9 cellular contexts compared by ENCODE assay signal in the genomic region with DNA sequence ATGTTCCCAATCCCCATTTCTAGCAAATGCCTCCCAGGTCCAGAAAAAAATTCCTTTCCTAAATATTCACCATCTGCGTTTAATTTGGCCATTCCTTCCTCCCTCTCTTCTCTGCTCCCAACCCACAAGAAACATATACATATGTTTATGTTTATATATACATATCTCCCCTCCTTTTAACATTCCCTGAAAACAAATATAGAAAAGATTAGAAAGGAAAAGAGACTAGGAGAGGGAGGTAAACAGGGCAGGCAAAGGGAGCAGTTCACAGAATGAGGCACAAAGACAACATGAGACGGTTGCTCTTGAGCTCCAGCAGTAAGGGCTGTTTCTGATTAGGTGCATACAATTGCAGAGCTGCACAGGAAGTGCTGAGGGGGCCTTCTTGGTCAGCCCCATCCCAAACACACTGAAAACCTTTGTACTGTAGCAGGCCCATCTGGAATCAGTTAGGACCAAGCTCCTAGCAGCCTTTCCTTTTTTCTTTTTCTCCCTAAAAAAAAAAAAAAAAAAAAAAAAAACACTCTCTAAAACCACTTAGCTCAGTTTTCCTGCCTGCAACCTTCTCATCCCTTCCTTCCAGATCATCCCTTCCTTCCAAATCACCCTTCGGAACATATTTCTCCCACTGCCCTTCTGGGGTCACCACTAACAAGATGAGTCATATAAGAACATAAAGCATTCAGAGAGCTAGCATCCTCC. TPM values are rescaled to one million over a fixed set of nuclear protein-coding genes. Genes with fewer than 3 reads are reported as not detected.
DNase-seq lines count a peak whose midpoint lies in the region; ATAC-seq and TF ChIP-seq lines count a peak whose summit lies in the region.
"Had no signal": no experiment of that assay in that cellular context is flagged by ENCODE, and none has a peak within 500 bp of the region (broad histone marks: within the 10 kb centered on the region; RNA-seq: fewer than 3 reads in every experiment).

No MANE protein-coding gene starts in this region.

- no peak for TF ChIP-seq CTCF in GM23338 (conservative IDR thresholded peaks at IDR 0.05; ENCODE audit: low read depth in 2 of 2)
- no peak for TF ChIP-seq CTCF in heart left ventricle (IDR thresholded peaks at IDR 0.05)

- H3K27me3 Mint-ChIP-seq in GM23338 (ENCODE audit: insufficient read depth, low read depth, poor library complexity): peaks cover 2% of the 10 kb centered on the region
- H3K27me3 Mint-ChIP-seq in T-helper 2 cell treated with Interferon-gamma antibody and Interleukin-4, amounts not matched to agents 5 μg/mL and 100 μg/mL, for 36 hours (ENCODE audit: low read depth): peaks cover 13% of the 10 kb centered on the region

- H2AFZ ChIP-seq in GM23338: no peak overlapping the region

- ATAC-seq in GM23338 (peak; percentile 39), SK-N-SH treated with all-trans-retinoic acid at 6 μM for 48 hours (peak; percentile 95), heart left ventricle (peak; percentile 42 to 82 (median 70)), HG02981 (IDR thresholded peaks at IDR 0.05; ENCODE audit: unreplicated experiment) (no peak), GM18511 (IDR thresholded peaks at IDR 0.05; ENCODE audit: unreplicated experiment) (no peak)

- no peaks in the 10 kb centered on the region for H3K9me2 ChIP-seq in GM23338 (ENCODE audit: insufficient read depth)

- no peaks in the 10 kb centered on the region for H3K9me3 ChIP-seq in heart left ventricle
- H3K9me3 ChIP-seq in subcutaneous abdominal adipose tissue (ENCODE audit: control insufficient read depth in 5 of 5, low read length in 5 of 5): no peaks in the 10 kb centered on the region

- WGBS in heart left ventricle, 4 donors: 38 to 57% (median 44%) methylated on average over 3 of the region's 3 CpGs

- H3K79me2 ChIP-seq in GM23338 (replicated peaks; ENCODE audit: insufficient read depth): peaks cover 99% of the 10 kb centered on the region

- H4K20me1 ChIP-seq in GM23338 (replicated peaks; ENCODE audit: insufficient read depth): peaks cover 12% of the 10 kb centered on the region; the same call in 1 of the 2 replicates

- H3K27ac ChIP-seq in GM23338 (ENCODE audit: low read depth) (no peak overlapping the region), heart left ventricle (peak overlapping the region in 10 of 12 donors; percentile 33 to 81 (median 74)), subcutaneous abdominal adipose tissue (ENCODE audit: low read depth, low read length) (peak overlapping the region; percentile 75)

- H3F3A ChIP-seq in GM23338 (replicated peaks; ENCODE audit: low read depth): no peaks in the 10 kb centered on the region

- TF ChIP-seq POLR2A in heart left ventricle (IDR thresholded peaks at IDR 0.05): no peak

- H3K4me3 Mint-ChIP-seq in GM23338: peak overlapping the region; percentile 8; the same call in 1 of the 3 replicates
- no peak overlapping the region for H3K4me3 Mint-ChIP-seq in T-helper 2 cell treated with Interferon-gamma antibody and Interleukin-4, amounts not matched to agents 5 μg/mL and 100 μg/mL, for 36 hours
- H3K4me3 Mint-ChIP-seq: IgD-negative memory B cell had no signal

- no peaks in the 10 kb centered on the region for H3K27me3 ChIP-seq in GM23338 (ENCODE audit: insufficient read depth)
- H3K27me3 ChIP-seq in heart left ventricle: no peaks in the 10 kb centered on the region
- no peaks in the 10 kb centered on the region for H3K27me3 ChIP-seq in subcutaneous abdominal adipose tissue (ENCODE audit: control insufficient read depth in 5 of 5, insufficient read depth in 4 of 5, low read length in 5 of 5)

- H3K4me1 Mint-ChIP-seq in GM23338: peaks cover 56% of the 10 kb centered on the region
- H3K4me1 Mint-ChIP-seq in T-helper 2 cell treated with Interferon-gamma antibody and Interleukin-4, amounts not matched to agents 5 μg/mL and 100 μg/mL, for 36 hours (ENCODE audit: low read depth): no peaks in the 10 kb centered on the region

- no peaks in the 10 kb centered on the region for H3K36me3 ChIP-seq in GM23338 (ENCODE audit: insufficient read depth)
- H3K36me3 ChIP-seq in heart left ventricle: no peaks in the 10 kb centered on the region
- no peaks in the 10 kb centered on the region for H3K36me3 ChIP-seq in subcutaneous abdominal adipose tissue (ENCODE audit: control insufficient read depth in 5 of 5, insufficient read depth in 5 of 5, low read length in 5 of 5)

- intact Hi-C loops in heart left ventricle (cut with DNase I): loop anchor here in 2 of 10 donors (10.0 kb wide), 1 partner anchor 53 kb away; a partner anchor contains a TSS

- peak overlapping the region; percentile 19; the same call in 1 of the 2 replicates for H3K4me2 ChIP-seq in GM23338

- H3K9me3 Mint-ChIP-seq in GM23338: no peaks in the 10 kb centered on the region
- H3K9me3 Mint-ChIP-seq in T-helper 2 cell treated with Interferon-gamma antibody and Interleukin-4, amounts not matched to agents 5 μg/mL and 100 μg/mL, for 36 hours: no peaks in the 10 kb centered on the region
- H3K9me3 Mint-ChIP-seq: IgD-negative memory B cell had no signal

- DNase-seq in GM23338 (ENCODE audit: low spot score): no peak
- DNase-seq in heart left ventricle: peak in 3 of 5 donors; percentile 29 to 49 (median 32)
- no peak for DNase-seq in activated CD4-positive, CD25-positive, alpha-beta regulatory T cell (lab: John Stamatoyannopoulos, UW)
- DNase-seq in T-helper 2 cell treated with Interferon-gamma antibody and Interleukin-4, amounts not matched to agents 5 μg/mL and 100 μg/mL, for 36 hours (ENCODE audit: low spot score): no peak

- H3K27ac Mint-ChIP-seq in GM23338: peak overlapping the region; percentile 63
- H3K27ac Mint-ChIP-seq in T-helper 2 cell treated with Interferon-gamma antibody and Interleukin-4, amounts not matched to agents 5 μg/mL and 100 μg/mL, for 36 hours: no peak overlapping the region
- H3K27ac Mint-ChIP-seq: IgD-negative memory B cell had no signal

- H3K4me3 ChIP-seq in GM23338 (no peak overlapping the region), heart left ventricle (no peak overlapping the region), subcutaneous abdominal adipose tissue (ENCODE audit: low read depth in 1 of 5, low read length in 5 of 5) (no peak overlapping the region)

- no peaks in the 10 kb centered on the region for H3K36me3 Mint-ChIP-seq in GM23338 (ENCODE audit: low read depth)
- H3K36me3 Mint-ChIP-seq in T-helper 2 cell treated with Interferon-gamma antibody and Interleukin-4, amounts not matched to agents 5 μg/mL and 100 μg/mL, for 36 hours (ENCODE audit: low read depth): no peaks in the 10 kb centered on the region

- H3K9ac ChIP-seq in subcutaneous abdominal adipose tissue (ENCODE audit: low read length in 5 of 5): no peak overlapping the region

- H3K4me1 ChIP-seq in GM23338 (ENCODE audit: insufficient read depth) (peaks cover 37% of the 10 kb centered on the region), heart left ventricle (peaks cover 0 to 91% (median 36%) of the 10 kb centered on the region in 12 donors), subcutaneous abdominal adipose tissue (ENCODE audit: control insufficient read depth in 5 of 5, insufficient read depth in 5 of 5, low read length in 5 of 5) (peaks cover 5 to 30% (median 24%) of the 10 kb centered on the region in 5 donors)

TF ChIP-seq in GM23338, 12 proteins besides CTCF, POLR2A, EP300 and RAD21:
- TF ChIP-seq STAT1 (IDR thresholded peaks at IDR 0.05; ENCODE audit: unreplicated experiment) (no peak), CREB1 (CRISPR knock-in tag; IDR thresholded peaks at IDR 0.05; ENCODE audit: low read depth) (no peak), JUNB (IDR thresholded peaks at IDR 0.05; ENCODE audit: unreplicated experiment) (no peak)

TF ChIP-seq in SK-N-SH treated with all-trans-retinoic acid at 6 μM for 48 hours, 23 proteins besides CTCF, POLR2A, EP300 and RAD21:
- TF ChIP-seq ISL1 (CRISPR knock-in tag; IDR thresholded peaks at IDR 0.05) (peak; percentile 46; the same call in 1 of the 2 replicates), ARNTL (CRISPR knock-in tag; IDR thresholded peaks at IDR 0.05; ENCODE audit: borderline replicate concordance, low read depth) (no peak), SNAI2 (CRISPR knock-in tag; IDR thresholded peaks at IDR 0.05) (no peak), TCF4 (CRISPR knock-in tag; IDR thresholded peaks at IDR 0.05; ENCODE audit: borderline replicate concordance) (peak; percentile 94)
- TF ChIP-seq, protein P1, sequence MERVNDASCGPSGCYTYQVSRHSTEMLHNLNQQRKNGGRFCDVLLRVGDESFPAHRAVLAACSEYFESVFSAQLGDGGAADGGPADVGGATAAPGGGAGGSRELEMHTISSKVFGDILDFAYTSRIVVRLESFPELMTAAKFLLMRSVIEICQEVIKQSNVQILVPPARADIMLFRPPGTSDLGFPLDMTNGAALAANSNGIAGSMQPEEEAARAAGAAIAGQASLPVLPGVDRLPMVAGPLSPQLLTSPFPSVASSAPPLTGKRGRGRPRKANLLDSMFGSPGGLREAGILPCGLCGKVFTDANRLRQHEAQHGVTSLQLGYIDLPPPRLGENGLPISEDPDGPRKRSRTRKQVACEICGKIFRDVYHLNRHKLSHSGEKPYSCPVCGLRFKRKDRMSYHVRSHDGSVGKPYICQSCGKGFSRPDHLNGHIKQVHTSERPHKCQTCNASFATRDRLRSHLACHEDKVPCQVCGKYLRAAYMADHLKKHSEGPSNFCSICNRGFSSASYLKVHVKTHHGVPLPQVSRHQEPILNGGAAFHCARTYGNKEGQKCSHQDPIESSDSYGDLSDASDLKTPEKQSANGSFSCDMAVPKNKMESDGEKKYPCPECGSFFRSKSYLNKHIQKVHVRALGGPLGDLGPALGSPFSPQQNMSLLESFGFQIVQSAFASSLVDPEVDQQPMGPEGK (CRISPR knock-in tag; IDR thresholded peaks at IDR 0.05; ENCODE audit: borderline replicate concordance): peak; percentile 98

RNA-seq across cellular contexts. Expression of a gene that starts 57.1 kb away (rescaled TPM):
- 130 and 131 TPM in 2 replicates for total RNA-seq in GM23338 (2014; rRNA removed; shearing (Covaris generic))
- polyA plus RNA-seq in GM23338 (2016; fragmentation: Nextera tagmentation; extraction: Ambion mirVana) (84.8 and 88.8 TPM in 2 replicates), heart left ventricle (10 to 100 TPM; 31.0 to 41.0 TPM)
- 100 to 1,000 TPM in 1 of 9 donors, 10 to 100 TPM in 8; 71.0 to 102 (median 84.8) TPM for total RNA-seq in heart left ventricle
- polyA plus RNA-seq: IgD-negative memory B cell had no signal

Comparison
In these comparisons a context has a peak if more than half of its experiments do, and no peak if none do; other contexts are left out.
1. ATAC-seq: peak in GM23338 (single experiment), SK-N-SH treated with all-trans-retinoic acid at 6 μM for 48 hours (single experiment) and heart left ventricle (4 of 4); none in HG02981 (single experiment) and GM18511 (single experiment).
2. DNase-seq: peak in heart left ventricle (3 of 5); none in GM23338 (single experiment), activated CD4-positive, CD25-positive, alpha-beta regulatory T cell (0 of 4) and T-helper 2 cell treated with Interferon-gamma antibody and Interleukin-4, amounts not matched to agents 5 μg/mL and 100 μg/mL, for 36 hours (single experiment).